14 cellular contexts compared by ENCODE assay signal in the genomic region with DNA sequence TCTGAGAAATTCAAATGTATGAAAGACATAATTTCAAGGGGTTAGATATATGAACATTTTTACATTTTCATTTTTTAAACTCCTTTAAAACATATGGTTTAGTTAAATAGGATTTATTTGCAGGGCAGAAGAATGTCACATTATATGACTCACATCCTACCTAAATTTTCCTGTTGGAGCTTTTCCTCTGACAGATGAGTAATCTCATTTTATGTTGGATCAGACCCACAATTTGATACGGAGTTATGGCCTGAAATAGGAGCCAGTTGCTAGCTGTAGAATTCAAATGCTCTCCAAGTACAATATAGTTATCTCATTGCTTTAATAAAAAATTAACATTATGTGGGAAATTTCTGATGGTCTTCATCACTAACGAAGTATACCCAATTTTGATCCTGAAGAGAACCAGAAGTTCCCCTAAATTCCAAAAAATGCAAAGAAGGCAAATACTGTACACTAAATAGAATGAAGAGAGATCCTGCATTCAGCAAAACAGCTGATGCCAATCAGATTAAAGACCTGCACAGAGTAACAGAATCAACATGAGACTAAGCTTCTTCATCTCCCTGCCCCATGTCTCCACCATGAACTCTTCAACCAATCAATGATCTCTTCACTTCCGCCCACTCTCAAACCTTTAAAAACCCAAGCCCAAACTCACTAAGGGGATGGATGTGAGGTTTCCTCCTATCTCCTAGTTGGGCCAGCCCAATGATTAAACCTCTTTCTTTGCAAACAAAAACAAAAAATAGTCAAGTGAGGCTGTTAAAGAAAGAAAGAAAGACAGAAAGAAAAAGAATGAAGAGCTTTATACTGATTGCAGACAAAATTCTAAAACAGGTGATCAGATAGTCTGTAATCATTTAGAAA.
DNase-seq lines count a peak whose midpoint lies in the region; ATAC-seq lines count a peak whose summit lies in the region.
"Had no signal": no experiment of that assay in that cellular context is flagged by ENCODE, and none has a peak within 500 bp of the region (broad histone marks: within the 10 kb centered on the region; RNA-seq: fewer than 3 reads in every experiment).

No MANE protein-coding gene starts in this region.

- no peak for ATAC-seq in GM18909 (IDR thresholded peaks at IDR 0.05; ENCODE audit: poor library complexity, unreplicated experiment)
- no peak for ATAC-seq in activated CD4-positive, CD25-positive, alpha-beta regulatory T cell treated with anti-CD3 and anti-CD28 coated beads, Interleukin-2, amount 50 U/mL, for 24 hours

- DNase-seq in NCI-H82 (lab: John Stamatoyannopoulos, UW) (peak; percentile 51), NCI-H82 treated with DMSO at 0.1 percent for 48 hours (lab: John Stamatoyannopoulos, UW; ENCODE audit: unreplicated experiment) (no peak), amniotic stem cell (lab: John Stamatoyannopoulos, UW) (peak; percentile 46), fibroblast of the conjunctiva (ENCODE audit: low read depth) (peak; percentile 37), NCI-H187 (lab: John Stamatoyannopoulos, UW) (no peak), retina (no peak)
- DNase-seq: activated CD8-positive, alpha-beta memory T cell treated with anti-CD3 and anti-CD28 coated beads, Interleukin-2, amount 50 U/mL, for 48 hours; effector CD4-positive, alpha-beta T cell; hippocampal formation; NCI-H526; Right ventricle myocardium superior; tibial artery had no signal

Comparison
In these comparisons a context has a peak if more than half of its experiments do, and no peak if none do; other contexts are left out.
1. DNase-seq: peak in NCI-H82 (single experiment), amniotic stem cell (single experiment) and fibroblast of the conjunctiva (single experiment); none in NCI-H82 treated with DMSO at 0.1 percent for 48 hours (single experiment), NCI-H187 (0 of 2) and retina (single experiment).